ENCODE assay signal across 23 cellular contexts in genomic region chr16:86763819-86764218, GRCh38.
"Had no signal": no experiment of that assay in that cellular context is flagged by ENCODE, and none has a peak within 500 bp of the region (broad histone marks: within the 10 kb centered on the region; RNA-seq: fewer than 3 reads in every experiment).

No MANE protein-coding gene starts in this region.

- H3K36me3 ChIP-seq: colonic mucosa, gastroesophageal sphincter, heart left ventricle, left lung, right atrium auricular region, sigmoid colon, tibial artery had no signal

- H3K9ac ChIP-seq: parathyroid adenoma had no signal

- H2AFZ ChIP-seq: hepatocyte, parathyroid adenoma had no signal

- ATAC-seq: esophagus mucosa; foreskin keratinocyte; gastroesophageal sphincter; heart left ventricle; left lung; naive thymus-derived CD8-positive, alpha-beta T cell; stimulated activated memory B cell treated with anti-CD40 and anti-IgM and Interleukin-4, amounts not matched to agents 10 μg/mL and 1 μg/mL and 100 μg/mL, for 72 hours; stimulated activated naive CD8-positive, alpha-beta T cell treated with anti-CD3 and anti-CD28 coated beads, Interleukin-15, Interleukin-2, amounts not matched to agents 100 U/mL and 50 U/mL, for 24 hours had no signal

- DNase-seq: colonic mucosa; effector CD8-positive, alpha-beta T cell; endodermal cell; foreskin keratinocyte; heart left ventricle; kidney; left lung; mesendoderm; naive thymus-derived CD8-positive, alpha-beta T cell; nephron progenitor cell; sigmoid colon; stimulated activated CD4-positive, alpha-beta T cell treated with anti-CD3 and anti-CD28 coated beads, Interleukin-4, amount 100 ng/mL, for 4 hours; stimulated activated naive CD8-positive, alpha-beta T cell treated with anti-CD3 and anti-CD28 coated beads, Interleukin-15, Interleukin-2, amounts not matched to agents 100 U/mL and 50 U/mL, for 24 hours; substantia nigra; testis had no signal

- H3K27ac ChIP-seq: colonic mucosa, epithelial cell of prostate, foreskin keratinocyte, gastroesophageal sphincter, heart left ventricle, hepatocyte, left lung, parathyroid adenoma, right atrium auricular region, sigmoid colon, testis, tibial artery had no signal

- H3K4me1 ChIP-seq: colonic mucosa, foreskin keratinocyte, left lung, parathyroid adenoma had no signal

- H3K4me3 ChIP-seq: colonic mucosa, gastroesophageal sphincter, heart left ventricle, hepatocyte, left lung, right atrium auricular region, sigmoid colon, testis, tibial artery had no signal

- H3K4me2 ChIP-seq: hepatocyte had no signal

- H3K9me3 ChIP-seq: colonic mucosa, left lung, testis, tibial artery had no signal

- H3K27me3 ChIP-seq: colonic mucosa, right atrium auricular region, tibial artery had no signal
